ENCODE assay signal across 17 cellular contexts in genomic region chr11:33017478-33017877, GRCh38. TPM values are rescaled to one million over a fixed set of nuclear protein-coding genes. Genes with fewer than 3 reads are reported as not detected.
DNase-seq lines count a peak whose midpoint lies in the region; ATAC-seq, FAIRE-seq and TF ChIP-seq lines count a peak whose summit lies in the region.
"Had no signal": no experiment of that assay in that cellular context is flagged by ENCODE, and none has a peak within 500 bp of the region (broad histone marks: within the 10 kb centered on the region; RNA-seq: fewer than 3 reads in every experiment).

No MANE protein-coding gene starts in this region.

- peak; percentile 41 for DNase-seq in NCI-H524 treated with DMSO at 0.1 percent for 48 hours (lab: John Stamatoyannopoulos, UW)
- no peak for DNase-seq in NCI-H524 (lab: John Stamatoyannopoulos, UW)
- peak; percentile 24 for DNase-seq in astrocyte of the hippocampus (ENCODE audit: low read depth, low spot score)
- peak in 2 of 3 donors; percentile 37 to 70 for DNase-seq in right lobe of liver
- peak; percentile 44 for DNase-seq in small intestine
- no peak for DNase-seq in NOMO-1 treated with DMSO at 0.1 percent for 48 hours (lab: John Stamatoyannopoulos, UW; ENCODE audit: unreplicated experiment)
- no peak for DNase-seq in adrenal gland
- no peak for DNase-seq in right cardiac atrium
- DNase-seq: activated CD4-positive, alpha-beta memory T cell treated with anti-CD3 and anti-CD28 coated beads, Interleukin-2, amount 10 ng/mL, durations not matched to agents 7 days and 5 days; anterior cingulate cortex; CD4-positive, alpha-beta memory T cell; cortex of kidney; MG63; NCI-H2081 treated with DMSO at 0.1 percent for 48 hours; NK-92 treated with Interleukin-12 subunit alpha and Interleukin-12 subunit beta, amount 100 ng/mL, for 24 hours; SIG-M5 had no signal

- ATAC-seq in right lobe of liver (peak; percentile 47 to 67 (median 60)), right cardiac atrium (no peak)

- H3K27ac ChIP-seq in right lobe of liver = peak overlapping the region; percentile 85 to 96 (median 95)
- peak overlapping the region; percentile 74 to 82 for H3K27ac ChIP-seq in small intestine (ENCODE audit: low read depth in 1 of 2, low read length in 1 of 2)
- H3K27ac ChIP-seq in adrenal gland = no peak overlapping the region
- no peak overlapping the region for H3K27ac ChIP-seq in right cardiac atrium (ENCODE audit: low read length)

- H3K27me3 ChIP-seq in right lobe of liver (no peaks in the 10 kb centered on the region), small intestine (ENCODE audit: control insufficient read depth in 2 of 2, insufficient read depth in 2 of 2, low read length in 2 of 2) (peaks cover 0 to 2% of the 10 kb centered on the region in 2 donors), adrenal gland (peaks cover 7% of the 10 kb centered on the region), right cardiac atrium (ENCODE audit: control insufficient read depth, insufficient read depth) (no peaks in the 10 kb centered on the region)
- H3K27me3 ChIP-seq: MG63 had no signal

- FAIRE-seq in small intestine (lab: Jason Lieb, UNC) = no peak

- 33% methylated on average over 9 of the region's 9 CpGs for WGBS in right lobe of liver (ENCODE audit: insufficient coverage, low coverage, low lambda C conversion rate, missing lambda C conversion rate)
- 23 to 65% (median 38%) methylated on average over 9 of the region's 9 CpGs for WGBS in small intestine, 3 donors
- WGBS in adrenal gland, 4 donors = 88 to 89% (median 88%) methylated on average over 9 of the region's 9 CpGs
- WGBS in right cardiac atrium = 89% methylated on average over 9 of the region's 9 CpGs

- TF ChIP-seq POLR2A in right lobe of liver (IDR thresholded peaks at IDR 0.05) (peak; percentile 58), adrenal gland (IDR thresholded peaks at IDR 0.05) (no peak)

- H3K36me3 ChIP-seq in right lobe of liver = no peaks in the 10 kb centered on the region
- no peaks in the 10 kb centered on the region for H3K36me3 ChIP-seq in small intestine (ENCODE audit: control insufficient read depth in 2 of 2, insufficient read depth in 2 of 2, low read length in 2 of 2)
- no peaks in the 10 kb centered on the region for H3K36me3 ChIP-seq in adrenal gland (replicated peaks in 1 of 2)
- H3K36me3 ChIP-seq: MG63, tibial nerve had no signal

- H3K4me1 ChIP-seq in right lobe of liver (peaks cover 0 to 48% (median 7%) of the 10 kb centered on the region in 4 donors), small intestine (ENCODE audit: control insufficient read depth in 2 of 2, insufficient read depth in 1 of 2, low read depth in 1 of 2, low read length in 1 of 2) (no peaks in the 10 kb centered on the region), adrenal gland (replicated peaks in 1 of 2) (peaks cover 3 to 15% of the 10 kb centered on the region in 2 donors), right cardiac atrium (ENCODE audit: control insufficient read depth, insufficient read depth, low read length) (no peaks in the 10 kb centered on the region)

- intact Hi-C loops in right lobe of liver (cut with DNase I) (no loop called here), adrenal gland (cut with DNase I) (no loop called here), right cardiac atrium (cut with DNase I) (no loop called here)

- no peak for TF ChIP-seq CTCF in right lobe of liver (IDR thresholded peaks at IDR 0.05)
- no peak for TF ChIP-seq CTCF in adrenal gland (IDR thresholded peaks at IDR 0.05)

- no peaks in the 10 kb centered on the region for H3K9me3 ChIP-seq in right lobe of liver
- H3K9me3 ChIP-seq in small intestine (ENCODE audit: control insufficient read depth, low read depth) = no peaks in the 10 kb centered on the region
- H3K9me3 ChIP-seq in adrenal gland (replicated peaks in 1 of 3) = no peaks in the 10 kb centered on the region
- no peaks in the 10 kb centered on the region for H3K9me3 ChIP-seq in right cardiac atrium (ENCODE audit: control insufficient read depth, low read length)
- H3K9me3 ChIP-seq: MG63, tibial nerve had no signal

- H3K4me3 ChIP-seq in right lobe of liver (peak overlapping the region; percentile 64 to 79 (median 71)), small intestine (ENCODE audit: low read depth in 1 of 2, low read length in 2 of 2) (peak overlapping the region in 1 of 2 donors; percentile 89), adrenal gland (no peak overlapping the region), right cardiac atrium (ENCODE audit: low read length) (no peak overlapping the region)

RNA-seq across cellular contexts. Expression of gene DEPDC7, which starts 1.8 kb away (rescaled TPM):
- 10 to 100 TPM; 18.4 to 39.3 (median 30.8) TPM for total RNA-seq in right lobe of liver
- 10 to 100 TPM; 11.4 to 83.9 (median 55.1) TPM for polyA plus RNA-seq in small intestine
- 1 to 10 TPM in 3 of 8 donors, under 1 TPM in 4, not detected in 1; 0.32 to 3.6 (median 0.90) TPM for total RNA-seq in adrenal gland
- polyA plus RNA-seq in adrenal gland = 1 to 10 TPM in 1 of 3 donors, under 1 TPM in 2; 0.38 to 1.1 (median 0.67) TPM
- total RNA-seq in right cardiac atrium = 1 to 10 TPM in 2 of 4 donors, under 1 TPM in 2; 0.62 to 1.1 (median 1.0) TPM
- 0.75 TPM for polyA plus RNA-seq in right cardiac atrium

RNA-seq across cellular contexts. Expression of gene TCP11L1, which starts 21.9 kb away (rescaled TPM):
- total RNA-seq in right lobe of liver (10 to 100 TPM in 2 of 6 experiments, 1 to 10 TPM in 4; 3.3 to 13.6 (median 6.6) TPM), adrenal gland (10 to 100 TPM in 7 of 8 donors, 1 to 10 TPM in 1; 8.8 to 35.2 (median 14.1) TPM), right cardiac atrium (1 to 10 TPM; 8.2 to 9.8 (median 8.8) TPM)
- polyA plus RNA-seq in small intestine (10 to 100 TPM in 2 of 3 donors, 1 to 10 TPM in 1; 5.4 to 13.9 (median 11.9) TPM), adrenal gland (1 to 10 TPM; 3.0 to 8.8 (median 5.5) TPM), right cardiac atrium (4.3 TPM)

Comparison
In these comparisons a context has a peak if more than half of its experiments do, and no peak if none do; other contexts are left out.
1. DNase-seq: peak in NCI-H524 treated with DMSO at 0.1 percent for 48 hours (single experiment), astrocyte of the hippocampus (single experiment), right lobe of liver (2 of 3) and small intestine (single experiment); none in NCI-H524 (0 of 2), NOMO-1 treated with DMSO at 0.1 percent for 48 hours (single experiment), adrenal gland (0 of 7) and right cardiac atrium (0 of 3).
2. ATAC-seq: peak in right lobe of liver (4 of 4); none in right cardiac atrium (0 of 2).
3. H3K27ac ChIP-seq: peak in right lobe of liver (3 of 3) and small intestine (2 of 2); none in adrenal gland (0 of 5) and right cardiac atrium (single experiment).
4. H3K4me3 ChIP-seq: peak in right lobe of liver (3 of 3); none in adrenal gland (0 of 4) and right cardiac atrium (single experiment).
5. RNA of gene DEPDC7, which starts 1.8 kb away (total RNA-seq): 18.4 to 39.3 TPM in right lobe of liver; 0.62 to 1.1 TPM in right cardiac atrium and 0.32 to 3.6 TPM in adrenal gland; every median in the first group is over 4 times any median in the second.